ENCODE assay signal across 1 cellular context in genomic region chr3:58049143-58049785, GRCh38.
TF ChIP-seq lines count a peak whose summit lies in the region.

No MANE protein-coding gene starts in this region.

TF ChIP-seq in HepG2, 621 proteins besides CTCF, POLR2A, EP300 and RAD21 (continued from another document and continues in another):
- TF ChIP-seq ZBTB33 (CRISPR knock-in tag; IDR thresholded peaks at IDR 0.05) (0 out of 2 replicates have a peak, but pooled peaks have one; percentile 40), ZNF362 (CRISPR knock-in tag; IDR thresholded peaks at IDR 0.05; ENCODE audit: borderline replicate concordance) (peak; percentile 59; the same call in 1 of the 2 replicates), ZNF33B (CRISPR knock-in tag; IDR thresholded peaks at IDR 0.05) (no peak), REL (CRISPR knock-in tag; conservative IDR thresholded peaks at IDR 0.05) (no peak), ZBTB26 (CRISPR knock-in tag; IDR thresholded peaks at IDR 0.05; ENCODE audit: borderline replicate concordance) (peak; percentile 77; the same call in 1 of the 2 replicates), TFAP4 (IDR thresholded peaks at IDR 0.05; ENCODE audit: borderline replicate concordance, low read depth) (peak; percentile 78; the same call in 1 of the 2 replicates), KAT8 (CRISPR knock-in tag; IDR thresholded peaks at IDR 0.05) (peak; percentile 67; the same call in 1 of the 2 replicates), FOXP1 (IDR thresholded peaks at IDR 0.05) (no peak), FOXP1 (CRISPR knock-in tag; IDR thresholded peaks at IDR 0.05) (peak; percentile 77; the same call in 1 of the 2 replicates), PHF5A (CRISPR knock-in tag; IDR thresholded peaks at IDR 0.05; ENCODE audit: low read depth, unreplicated experiment) (peak; percentile 83), NFYC (CRISPR knock-in tag; IDR thresholded peaks at IDR 0.05) (0 out of 2 replicates have a peak, but pooled peaks have one; percentile 23), ZNF124 (CRISPR knock-in tag; IDR thresholded peaks at IDR 0.05) (0 out of 2 replicates have a peak, but pooled peaks have one; percentile 26), CSRNP2 (CRISPR knock-in tag; conservative IDR thresholded peaks at IDR 0.05; ENCODE audit: low read depth) (no peak), MEIS2 (CRISPR knock-in tag; IDR thresholded peaks at IDR 0.05) (peak; percentile 71), ZFP90 (CRISPR knock-in tag; IDR thresholded peaks at IDR 0.05; ENCODE audit: borderline replicate concordance) (no peak), BRF2 (CRISPR knock-in tag; IDR thresholded peaks at IDR 0.05) (0 out of 2 replicates have a peak, but pooled peaks have one; percentile 33), MAF1 (CRISPR knock-in tag; IDR thresholded peaks at IDR 0.05; ENCODE audit: borderline replicate concordance) (no peak), ONECUT2 (CRISPR knock-in tag; IDR thresholded peaks at IDR 0.05) (no peak), POGZ (CRISPR knock-in tag; IDR thresholded peaks at IDR 0.05) (peak; percentile 76), ZNF749 (CRISPR knock-in tag; IDR thresholded peaks at IDR 0.05; ENCODE audit: borderline replicate concordance) (no peak), ZSCAN20 (CRISPR knock-in tag; IDR thresholded peaks at IDR 0.05; ENCODE audit: borderline replicate concordance) (no peak), MED1 (CRISPR knock-in tag; IDR thresholded peaks at IDR 0.05) (peak; percentile 98), IKZF5 (CRISPR knock-in tag; IDR thresholded peaks at IDR 0.05) (peak; percentile 87), MAX (IDR thresholded peaks at IDR 0.05) (peak; percentile 61), ZNF331 (CRISPR knock-in tag; IDR thresholded peaks at IDR 0.05) (peak; percentile 87), HNF4A (CRISPR knock-in tag; IDR thresholded peaks at IDR 0.05) (peak; percentile 76), SKIL (CRISPR knock-in tag; IDR thresholded peaks at IDR 0.05; ENCODE audit: borderline replicate concordance) (no peak), SOX5 (CRISPR knock-in tag; IDR thresholded peaks at IDR 0.05; ENCODE audit: borderline replicate concordance) (peak; percentile 92), RBM22 (optimal IDR thresholded peaks at IDR 0.05; ENCODE audit: low read length) (peak; percentile 94), ZNF232 (CRISPR knock-in tag; IDR thresholded peaks at IDR 0.05; ENCODE audit: borderline replicate concordance) (peak; percentile 71; the same call in 1 of the 2 replicates), ZFP1 (CRISPR knock-in tag; IDR thresholded peaks at IDR 0.05) (no peak; the same call in 1 of the 2 replicates), ZFP36L2 (CRISPR knock-in tag; IDR thresholded peaks at IDR 0.05) (no peak), XRCC5 (optimal IDR thresholded peaks at IDR 0.05; ENCODE audit: low read length) (peak; percentile 50), ETS1 (CRISPR knock-in tag; IDR thresholded peaks at IDR 0.05) (no peak), ZNF556 (CRISPR knock-in tag; IDR thresholded peaks at IDR 0.05; ENCODE audit: borderline replicate concordance) (peak; percentile 68; the same call in 1 of the 2 replicates), GABPB1 (CRISPR knock-in tag; IDR thresholded peaks at IDR 0.05) (peak; percentile 40; the same call in 1 of the 2 replicates), HOMEZ (CRISPR knock-in tag; IDR thresholded peaks at IDR 0.05; ENCODE audit: low read depth) (peak; percentile 62; the same call in 1 of the 2 replicates), ZNF788 (CRISPR knock-in tag; IDR thresholded peaks at IDR 0.05; ENCODE audit: borderline replicate concordance) (peak; percentile 58; the same call in 1 of the 2 replicates), THYN1 (CRISPR knock-in tag; IDR thresholded peaks at IDR 0.05; ENCODE audit: borderline replicate concordance, low read depth) (no peak), CREB1 (IDR thresholded peaks at IDR 0.05) (peak; percentile 93), CREB1 (CRISPR knock-in tag; IDR thresholded peaks at IDR 0.05) (peak; percentile 87), NR2C2 (CRISPR knock-in tag; IDR thresholded peaks at IDR 0.05; ENCODE audit: borderline replicate concordance) (peak; percentile 66), ZEB1 (IDR thresholded peaks at IDR 0.05; ENCODE audit: insufficient replicate concordance, low read depth) (peak; percentile 58), HNF1B (CRISPR knock-in tag; IDR thresholded peaks at IDR 0.05) (peak; percentile 96), RARA (CRISPR knock-in tag; IDR thresholded peaks at IDR 0.05) (peak; percentile 84), HOXA7 (CRISPR knock-in tag; IDR thresholded peaks at IDR 0.05) (no peak)
